In genomic region chr17:20223808-20224328, GRCh38 we compare ENCODE assay signal across 17 cellular contexts.
DNase-seq lines count a peak whose midpoint lies in the region; ATAC-seq and TF ChIP-seq lines count a peak whose summit lies in the region.
"Had no signal": no experiment of that assay in that cellular context is flagged by ENCODE, and none has a peak within 500 bp of the region (broad histone marks: within the 10 kb centered on the region; RNA-seq: fewer than 3 reads in every experiment).

No MANE protein-coding gene starts in this region.

- no peak overlapping the region for H2BK120ac ChIP-seq in H9 (ENCODE audit: low read depth, low read length, poor library complexity, severe bottlenecking)

- ATAC-seq in activated T-cell treated with anti-CD3 and anti-CD28 coated beads, Interleukin-2, amount 50 U/mL, for 4 hours: no peak
- no peak for ATAC-seq in GM19035 (IDR thresholded peaks at IDR 0.05; ENCODE audit: unreplicated experiment)
- ATAC-seq: effector memory CD8-positive, alpha-beta T cell; lower lobe of right lung had no signal

- H4K5ac ChIP-seq in H9 (ENCODE audit: insufficient read length, low read depth, low read length): no peak overlapping the region

- no peaks in the 10 kb centered on the region for H3K27me3 ChIP-seq in H9 (ENCODE audit: insufficient read depth, low read length)
- H3K27me3 ChIP-seq: Peyer's patch, suprapubic skin had no signal

- no peaks in the 10 kb centered on the region for H3K9me3 ChIP-seq in H9 (ENCODE audit: control insufficient read depth, low read depth, low read length)
- H3K9me3 ChIP-seq: lower lobe of right lung, Peyer's patch, suprapubic skin had no signal

- peaks cover 52 to 53% of the 10 kb centered on the region in 2 experiments for H3K4me1 Mint-ChIP-seq in H9
- peaks cover 12% of the 10 kb centered on the region for H3K4me1 Mint-ChIP-seq in nephron progenitor cell
- peaks cover 7% of the 10 kb centered on the region for H3K4me1 Mint-ChIP-seq in activated T-cell treated with anti-CD3 and anti-CD28 coated beads, Interleukin-2, amount 50 U/mL, for 4 hours (ENCODE audit: low read depth)

- no peak overlapping the region for H2BK5ac ChIP-seq in H9 (ENCODE audit: insufficient read length, low read length)

- H4K20me1 ChIP-seq in H9 (ENCODE audit: control insufficient read depth, insufficient read depth, insufficient read length): peaks cover 3% of the 10 kb centered on the region

- H3K36me3 Mint-ChIP-seq in H9 (ENCODE audit: insufficient read depth in 1 of 3, low read depth in 3 of 3) (peaks cover 21 to 29% (median 28%) of the 10 kb centered on the region in 3 experiments), nephron progenitor cell (ENCODE audit: low read depth) (peaks cover 28% of the 10 kb centered on the region)
- H3K36me3 Mint-ChIP-seq in activated T-cell treated with anti-CD3 and anti-CD28 coated beads, Interleukin-2, amount 50 U/mL, for 4 hours (ENCODE audit: insufficient read depth): no peaks in the 10 kb centered on the region

- H3K27ac Mint-ChIP-seq in H9 (peak overlapping the region; percentile 31 to 86 (median 71); a peak in 6 of 7 replicates), nephron progenitor cell (peak overlapping the region; percentile 12)
- H3K27ac Mint-ChIP-seq: nephron had no signal

- H2AK5ac ChIP-seq in H9 (ENCODE audit: insufficient read length, low read length): no peak overlapping the region

- H3K23me2 ChIP-seq in H9 (ENCODE audit: insufficient read length, low read depth, low read length, poor library complexity, severe bottlenecking): no peaks in the 10 kb centered on the region

- no peak overlapping the region for H3K4ac ChIP-seq in H9 (ENCODE audit: low read depth, low read length)

- H3K14ac ChIP-seq in H9 (ENCODE audit: insufficient read depth, low read length): no peak overlapping the region

- H2BK12ac ChIP-seq in H9 (ENCODE audit: insufficient read length, low read depth, low read length): no peak overlapping the region

- TF ChIP-seq CTCF in H9 (conservative IDR thresholded peaks at IDR 0.05) (peak; percentile 31; the same call in 1 of the 3 replicates), nephron progenitor cell (IDR thresholded peaks at IDR 0.05) (no peak)

- H3K23ac ChIP-seq in H9 (ENCODE audit: insufficient read length, low read depth, low read length): no peak overlapping the region

- no peak overlapping the region for H4K8ac ChIP-seq in H9 (replicated peaks; ENCODE audit: insufficient read length, low read depth, low read length)

- WGBS in H9 (ENCODE audit: extremely low coverage, insufficient read length, low lambda C conversion rate): no CpG with 5 or more reads among the region's 3 CpGs

- no peak overlapping the region for H3K18ac ChIP-seq in H9 (ENCODE audit: insufficient read length, low read depth, low read length)

- DNase-seq in H9 (no peak), RPMI7951 (ENCODE audit: low read depth) (peak; percentile 45), nephron progenitor cell (no peak), middle frontal gyrus (ENCODE audit: extremely low spot score, low spot score) (no peak), COLO829 (ENCODE audit: low spot score) (no peak)
- no peak for DNase-seq in activated T-cell treated with anti-CD3 and anti-CD28 coated beads, Interleukin-2, amount 50 U/mL, for 4 hours
- DNase-seq: activated CD4-positive, CD25-positive, alpha-beta regulatory T cell treated with anti-CD3 and anti-CD28 coated beads, Interleukin-2, amount 50 U/mL, for 72 hours; activated naive CD4-positive, alpha-beta T cell treated with anti-CD3 and anti-CD28 coated beads, Interleukin-2, amount 50 U/mL, for 16 hours; effector memory CD8-positive, alpha-beta T cell; lower lobe of right lung; MM.1S; NCI-H2029; Peyer's patch had no signal

- no peak overlapping the region for H2BK20ac ChIP-seq in H9 (ENCODE audit: low read depth, low read length, poor library complexity, severe bottlenecking)

- peaks cover 5% of the 10 kb centered on the region; the same call in 1 of the 2 replicates for H3K4me1 ChIP-seq in H9 (ENCODE audit: insufficient read depth, low read length)
- H3K4me1 ChIP-seq: lower lobe of right lung, Peyer's patch had no signal

- H3K4me2 ChIP-seq in H9 (ENCODE audit: insufficient read depth, insufficient read length, low read length): no peak overlapping the region

- no peak overlapping the region for H3T11ph ChIP-seq in H9 (ENCODE audit: low read length)

- no peak overlapping the region for H4K91ac ChIP-seq in H9 (ENCODE audit: insufficient read length, low read depth, low read length)

- H3K79me2 ChIP-seq in H9 (ENCODE audit: insufficient read depth, low read length): no peaks in the 10 kb centered on the region; the same call in 1 of the 2 replicates

- H3K56ac ChIP-seq in H9 (ENCODE audit: insufficient read length, low read depth, low read length): no peak overlapping the region

- H3K9ac ChIP-seq in H9 (ENCODE audit: extremely low read depth, insufficient read length, low read length): no peak overlapping the region

- no peaks in the 10 kb centered on the region for H3K27me3 Mint-ChIP-seq in H9 (ENCODE audit: low read depth)
- H3K27me3 Mint-ChIP-seq in nephron progenitor cell (ENCODE audit: low read depth, poor library complexity): peaks cover 5% of the 10 kb centered on the region
- H3K27me3 Mint-ChIP-seq in activated T-cell treated with anti-CD3 and anti-CD28 coated beads, Interleukin-2, amount 50 U/mL, for 4 hours (ENCODE audit: low read depth): no peaks in the 10 kb centered on the region
- H3K27me3 Mint-ChIP-seq: effector memory CD8-positive, alpha-beta T cell had no signal

- no peak overlapping the region for H2AFZ ChIP-seq in H9 (ENCODE audit: low read length)

- no peak overlapping the region for H3K4me3 Mint-ChIP-seq in H9
- no peak overlapping the region for H3K4me3 Mint-ChIP-seq in nephron progenitor cell
- no peak overlapping the region for H3K4me3 Mint-ChIP-seq in activated T-cell treated with anti-CD3 and anti-CD28 coated beads, Interleukin-2, amount 50 U/mL, for 4 hours
- H3K4me3 Mint-ChIP-seq: effector memory CD8-positive, alpha-beta T cell; nephron had no signal

- H3K79me1 ChIP-seq in H9 (ENCODE audit: insufficient read depth, low read depth, low read length, poor library complexity, severe bottlenecking): no peaks in the 10 kb centered on the region

- H2BK15ac ChIP-seq in H9 (ENCODE audit: low read depth, low read length): no peak overlapping the region

- no peak overlapping the region for H3K27ac ChIP-seq in H9 (ENCODE audit: insufficient read length, low read depth, low read length)
- H3K27ac ChIP-seq in cingulate gyrus (ENCODE audit: low read depth, low read length): peak overlapping the region; percentile 88
- H3K27ac ChIP-seq: lower lobe of right lung, Peyer's patch, suprapubic skin had no signal

- peaks cover 3% of the 10 kb centered on the region in 2 experiments; a peak in 1 of 5 replicates for H3K9me3 Mint-ChIP-seq in H9
- H3K9me3 Mint-ChIP-seq in nephron progenitor cell: peaks cover 15% of the 10 kb centered on the region
- H3K9me3 Mint-ChIP-seq in activated T-cell treated with anti-CD3 and anti-CD28 coated beads, Interleukin-2, amount 50 U/mL, for 4 hours: no peaks in the 10 kb centered on the region
- H3K9me3 Mint-ChIP-seq: effector memory CD8-positive, alpha-beta T cell had no signal
